19 cellular contexts compared by ENCODE assay signal in the genomic region with DNA sequence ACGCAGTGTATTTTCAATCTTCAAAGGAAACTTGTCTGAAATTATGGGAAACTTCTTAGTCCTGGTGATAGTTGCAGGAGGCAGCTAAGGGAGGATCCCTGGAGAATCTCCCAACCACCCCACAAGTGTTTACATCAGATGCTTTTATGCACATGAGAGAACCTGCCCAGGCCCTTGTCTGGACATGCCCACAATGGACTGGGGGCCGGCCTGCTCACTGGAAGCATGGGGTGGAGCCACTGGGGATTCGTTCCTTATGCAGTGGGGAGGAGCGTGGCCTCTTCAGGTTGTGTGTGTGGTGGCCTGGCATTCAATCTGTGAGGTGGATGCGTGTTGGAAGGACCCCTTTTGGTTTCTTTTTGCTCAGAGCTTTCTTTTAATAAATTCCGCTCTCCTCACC.
"Had no signal": no experiment of that assay in that cellular context is flagged by ENCODE, and none has a peak within 500 bp of the region (broad histone marks: within the 10 kb centered on the region; RNA-seq: fewer than 3 reads in every experiment).

No MANE protein-coding gene starts in this region.

- H3K36me3 ChIP-seq: colonic mucosa, esophagus squamous epithelium, sigmoid colon, spleen had no signal

- H3K27me3 ChIP-seq: colonic mucosa, esophagus squamous epithelium, sigmoid colon, spleen had no signal

- H3K27me3 Mint-ChIP-seq: activated B cell treated with CpG ODN at 0.5 μM for 24 hours; stimulated activated naive CD8-positive, alpha-beta T cell treated with anti-CD3 and anti-CD28 coated beads, Interleukin-15, amount 100 ng/mL, for 72 hours; type B pancreatic cell had no signal

- H3K4me1 Mint-ChIP-seq: nephron; stimulated activated naive CD8-positive, alpha-beta T cell treated with anti-CD3 and anti-CD28 coated beads, Interleukin-15, amount 100 ng/mL, for 72 hours had no signal

- H3K4me3 ChIP-seq: colonic mucosa, esophagus squamous epithelium, sigmoid colon, spleen had no signal

- H3K4me3 Mint-ChIP-seq: activated B cell treated with CpG ODN at 0.5 μM for 24 hours; activated CD8-positive, alpha-beta T cell treated with anti-CD3 and anti-CD28 coated beads, Interleukin-2, amount 10 ng/mL, durations not matched to agents 7 days and 5 days; nephron; stimulated activated naive CD8-positive, alpha-beta T cell treated with anti-CD3 and anti-CD28 coated beads, Interleukin-15, amount 100 ng/mL, for 72 hours; type B pancreatic cell had no signal

- H3K9me3 Mint-ChIP-seq: type B pancreatic cell had no signal

- DNase-seq: activated B cell treated with CpG ODN at 0.5 μM for 24 hours; activated CD4-positive, alpha-beta T cell treated with anti-CD3 and anti-CD28 coated beads for 48 hours; activated CD8-positive, alpha-beta memory T cell treated with anti-CD3 and anti-CD28 coated beads, Interleukin-2, amount 50 U/mL, for 4 hours; activated CD8-positive, alpha-beta T cell treated with anti-CD3 and anti-CD28 coated beads, Interleukin-2, amount 10 ng/mL, durations not matched to agents 7 days and 5 days; activated gamma-delta T cell; activated T-cell treated with anti-CD3 and anti-CD28 coated beads, Interleukin-2, amount 50 U/mL, for 48 hours; central memory CD4-positive, alpha-beta T cell; colonic mucosa; esophagus squamous epithelium; foreskin melanocyte; kidney glomerular epithelial cell; left ventricle myocardium superior; mesenchymal stem cell; sigmoid colon; spleen; stimulated activated naive CD8-positive, alpha-beta T cell treated with anti-CD3 and anti-CD28 coated beads, Interleukin-15, amount 100 ng/mL, for 72 hours had no signal

- H3K27ac Mint-ChIP-seq: activated B cell treated with CpG ODN at 0.5 μM for 24 hours; activated CD8-positive, alpha-beta T cell treated with anti-CD3 and anti-CD28 coated beads, Interleukin-2, amount 10 ng/mL, durations not matched to agents 7 days and 5 days; activated naive CD4-positive, alpha-beta T cell treated with anti-CD3 and anti-CD28 coated beads, Interleukin-2, amount 50 U/mL, for 72 hours; nephron; stimulated activated naive CD8-positive, alpha-beta T cell treated with anti-CD3 and anti-CD28 coated beads, Interleukin-15, amount 100 ng/mL, for 72 hours; type B pancreatic cell had no signal

- H3K27ac ChIP-seq: colonic mucosa, esophagus squamous epithelium, sigmoid colon, spleen had no signal

- ATAC-seq: activated CD8-positive, alpha-beta T cell treated with anti-CD3 and anti-CD28 coated beads, Interleukin-2, amount 10 ng/mL, durations not matched to agents 7 days and 5 days; activated naive CD4-positive, alpha-beta T cell treated with anti-CD3 and anti-CD28 coated beads, Interleukin-2, amount 50 U/mL, for 72 hours; left ventricle myocardium superior; stimulated activated naive CD8-positive, alpha-beta T cell treated with anti-CD3 and anti-CD28 coated beads, Interleukin-15, amount 100 ng/mL, for 72 hours had no signal

- H3K4me1 ChIP-seq: colonic mucosa, esophagus squamous epithelium, sigmoid colon, spleen had no signal

- H3K36me3 Mint-ChIP-seq: type B pancreatic cell had no signal

- H3K9me3 ChIP-seq: colonic mucosa, esophagus squamous epithelium, sigmoid colon had no signal
